ENCODE assay signal across 16 cellular contexts in the genomic region with DNA sequence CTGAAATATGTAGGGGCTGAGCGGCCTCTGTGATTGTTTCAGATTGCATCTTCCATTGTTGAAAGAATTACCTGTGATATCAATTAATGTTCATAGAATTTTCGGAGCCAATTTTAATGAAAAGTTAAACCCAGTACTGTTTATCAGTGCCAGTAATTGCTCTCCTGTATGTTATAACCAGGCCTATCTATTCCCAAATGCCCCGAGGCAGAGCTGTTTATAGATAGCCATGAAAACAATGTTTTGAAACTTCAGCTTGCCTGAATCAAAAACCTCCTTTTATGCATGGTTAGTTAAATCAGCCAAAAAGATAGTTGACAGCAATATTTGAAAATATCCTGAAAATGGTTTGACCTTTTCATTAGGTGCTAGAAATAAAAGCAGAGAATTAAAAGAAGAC.
"Had no signal": no experiment of that assay in that cellular context is flagged by ENCODE, and none has a peak within 500 bp of the region (broad histone marks: within the 10 kb centered on the region; RNA-seq: fewer than 3 reads in every experiment).

No MANE protein-coding gene starts in this region.

- H3K4me2 ChIP-seq: hepatocyte had no signal

- H3K27me3 ChIP-seq: hepatocyte, tibial nerve, vagina had no signal

- ATAC-seq: activated T-helper 17 cell treated with anti-CD3 and anti-CD28 coated beads, Interleukin-2, amount 50 U/mL, for 72 hours; effector memory CD8-positive, alpha-beta T cell; right cardiac atrium; stimulated activated memory B cell treated with anti-CD40 and anti-IgM and Interleukin-4, amounts not matched to agents 10 μg/mL and 1 μg/mL and 100 μg/mL, for 72 hours had no signal

- DNase-seq: activated CD4-positive, alpha-beta T cell treated with anti-CD3 and anti-CD28 coated beads, Interleukin-2, amount 50 U/mL, for 1 hour; activated naive CD4-positive, alpha-beta T cell treated with anti-CD3 and anti-CD28 coated beads, Interleukin-2, amount 50 U/mL, for 16 hours; activated T-cell treated with anti-CD3 and anti-CD28 coated beads for 4 hours; cortex of kidney; effector memory CD8-positive, alpha-beta T cell; erythroblast; kidney; naive B cell; right cardiac atrium; small intestine; stimulated activated CD4-positive, alpha-beta T cell treated with anti-CD3 and anti-CD28 coated beads, Interleukin-1b, Interleukin-23, amount 100 ng/mL, for 48 hours had no signal

- H3K4me3 ChIP-seq: hepatocyte, tibial nerve, vagina had no signal

- H3K27ac ChIP-seq: hepatocyte, tibial nerve, vagina had no signal

- H3K36me3 ChIP-seq: tibial nerve, vagina had no signal

- H2AFZ ChIP-seq: hepatocyte had no signal

- H3K4me1 ChIP-seq: vagina had no signal

- H3K9me3 ChIP-seq: tibial nerve, vagina had no signal
